In the genomic region with DNA sequence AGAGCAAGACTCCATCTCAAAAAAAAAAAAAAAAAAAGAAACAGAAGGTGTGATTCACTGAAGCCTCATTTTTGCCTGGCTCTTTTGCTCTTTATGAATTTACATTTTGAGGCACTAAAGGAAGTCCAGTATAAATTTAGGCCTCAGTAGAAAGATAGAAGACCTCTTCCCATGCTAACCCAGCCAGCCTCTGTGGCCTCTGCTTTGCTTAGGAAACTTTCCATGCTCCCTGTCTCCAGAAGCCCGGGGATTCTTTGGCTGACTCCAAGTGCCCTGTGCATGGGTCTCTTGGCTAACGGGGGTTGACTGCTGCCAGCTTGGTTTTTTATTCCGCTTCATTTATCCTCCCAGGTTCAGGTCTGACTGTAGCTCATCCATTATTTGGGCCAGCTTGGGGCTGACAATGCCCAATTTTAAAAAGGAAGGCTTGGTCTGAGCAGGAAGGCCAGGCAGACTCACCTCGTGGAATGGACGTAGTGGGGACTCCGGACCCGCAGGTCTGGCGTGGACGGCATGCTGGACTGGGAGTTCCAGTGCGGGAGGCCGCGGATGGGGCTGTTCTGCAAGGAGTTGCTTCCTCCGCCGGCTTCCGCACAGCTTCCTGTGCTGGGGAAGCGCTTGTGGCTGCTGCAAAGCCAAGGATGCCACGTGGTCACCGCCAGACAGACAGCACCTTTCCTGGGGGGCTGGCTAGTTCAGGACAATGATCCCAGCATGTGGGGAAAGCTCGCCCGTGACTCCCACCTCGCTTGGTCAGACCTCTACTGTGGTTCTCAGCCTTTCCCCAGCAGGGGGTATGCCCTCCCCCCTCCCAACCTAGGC, we compare ENCODE assay signal across 9 cellular contexts.
DNase-seq lines count a peak whose midpoint lies in the region; ATAC-seq, FAIRE-seq and TF ChIP-seq lines count a peak whose summit lies in the region.
"Had no signal": no experiment of that assay in that cellular context is flagged by ENCODE, and none has a peak within 500 bp of the region (broad histone marks: within the 10 kb centered on the region; RNA-seq: fewer than 3 reads in every experiment).

No MANE protein-coding gene starts in this region.

- H3K79me2 ChIP-seq in HepG2 (ENCODE audit: insufficient read depth, low read length), result no peaks in the 10 kb centered on the region

- H3K4me1 ChIP-seq in right lobe of liver, result peaks cover 0 to 3% (median 0%) of the 10 kb centered on the region in 4 donors
- H3K4me1 ChIP-seq in HepG2 (ENCODE audit: insufficient read depth, low read length), result no peaks in the 10 kb centered on the region
- H3K4me1 ChIP-seq in mesenchymal stem cell (ENCODE audit: control insufficient read depth, insufficient read depth, low read depth, low read length), result peaks cover 20% of the 10 kb centered on the region
- H3K4me1 ChIP-seq in vagina, result peaks cover 20% of the 10 kb centered on the region
- H3K4me1 ChIP-seq: BE2C had no signal

- no peak overlapping the region for H2BK5ac ChIP-seq in mesenchymal stem cell (ENCODE audit: low read depth, low read length, poor library complexity, severe bottlenecking)

- no peaks in the 10 kb centered on the region for H3K27me3 ChIP-seq in right lobe of liver
- no peaks in the 10 kb centered on the region for H3K27me3 ChIP-seq in HepG2 (ENCODE audit: control insufficient read depth in 1 of 2, insufficient read depth in 2 of 2, low read length in 2 of 2)
- no peaks in the 10 kb centered on the region for H3K27me3 ChIP-seq in dorsolateral prefrontal cortex
- H3K27me3 ChIP-seq in mesenchymal stem cell (ENCODE audit: control insufficient read depth in 1 of 2, insufficient read depth in 1 of 2, low read length in 2 of 2), result no peaks in the 10 kb centered on the region
- H3K27me3 ChIP-seq in vagina, result no peaks in the 10 kb centered on the region

- H3K9ac ChIP-seq in HepG2 (ENCODE audit: insufficient read depth, low read depth, low read length), result no peak overlapping the region
- H3K9ac ChIP-seq in mesenchymal stem cell (ENCODE audit: low read length), result peak overlapping the region; percentile 49

- TF ChIP-seq RAD21 in HepG2 (CRISPR knock-in tag; IDR thresholded peaks at IDR 0.05), result no peak

- no peak overlapping the region for H2BK15ac ChIP-seq in mesenchymal stem cell (ENCODE audit: low read depth, poor library complexity, severe bottlenecking)

- no peak overlapping the region for H2AK5ac ChIP-seq in mesenchymal stem cell (ENCODE audit: low read length, severe bottlenecking)

- no peak overlapping the region for H2BK120ac ChIP-seq in mesenchymal stem cell (ENCODE audit: low read depth, low read length)

- WGBS in right lobe of liver (ENCODE audit: insufficient coverage, low coverage, low lambda C conversion rate, missing lambda C conversion rate), result 43% methylated on average over 4 of the region's 21 CpGs
- 89% methylated on average over 19 of the region's 21 CpGs for WGBS in HepG2 (ENCODE audit: low lambda C conversion rate)
- WGBS in mesenchymal stem cell, result 96% methylated on average over 21 of the region's 21 CpGs

- H3K4ac ChIP-seq in mesenchymal stem cell (ENCODE audit: low read depth in 1 of 2, low read length in 2 of 2), result no peak overlapping the region

- H3K23ac ChIP-seq in mesenchymal stem cell (ENCODE audit: low read length in 2 of 2), result no peak overlapping the region

- peak; percentile 59 to 69 (median 66) for DNase-seq in right lobe of liver
- DNase-seq in HepG2 (ENCODE audit: low spot score), result no peak
- peak in 9 of 10 donors; percentile 42 to 71 (median 60) for DNase-seq in dorsolateral prefrontal cortex
- DNase-seq in mesenchymal stem cell, result no peak
- no peak for DNase-seq in vagina (ENCODE audit: extremely low spot score in 2 of 2)
- DNase-seq in NCI-H2081 (lab: John Stamatoyannopoulos, UW), result no peak
- DNase-seq in NCI-H1092 (lab: John Stamatoyannopoulos, UW), result no peak
- DNase-seq in SIG-M5 (lab: John Stamatoyannopoulos, UW), result no peak

- CTCF ChIA-PET in HepG2 (lab: Yijun Ruan, JAX; ENCODE audit: low intra/inter-chr PET ratio, low total read pairs), result interaction anchor here (0.7 to 3.6 kb wide), 3 partner anchors 114 to 119 kb away, joined by 3 to 60 read pairs (median 3); no protein-coding TSS in a partner anchor

- in situ Hi-C loops in HepG2 (cut with HindIII; ENCODE audit: extremely low pct_ligation_motif_present, low pct_unique_long_range_greater_than_20kb), result loop anchor here (5.0 kb wide), 1 partner anchor 118 kb away; no protein-coding TSS in a partner anchor

- FAIRE-seq in HepG2 (lab: Jason Lieb, UNC), result no peak

- BruUV-seq in HepG2 (replicated peaks; lab: Mats Ljungman, UMichigan), result no TSS peak

- H4K8ac ChIP-seq in mesenchymal stem cell (ENCODE audit: low read length), result no peak overlapping the region

- ATAC-seq in right lobe of liver (peak; percentile 60 to 67 (median 64)), HepG2 (no peak)

- no peak overlapping the region for H3K27ac ChIP-seq in right lobe of liver
- no peak overlapping the region for H3K27ac ChIP-seq in HepG2 (ENCODE audit: extremely low read length, insufficient read depth, low read length)
- peak overlapping the region in 57 of 59 donors; percentile 46 to 91 (median 78) for H3K27ac ChIP-seq in dorsolateral prefrontal cortex
- H3K27ac ChIP-seq in mesenchymal stem cell (ENCODE audit: low read length, poor library complexity, severe bottlenecking), result peak overlapping the region; percentile 4
- peak overlapping the region; percentile 36 for H3K27ac ChIP-seq in vagina

- H3K14ac ChIP-seq in mesenchymal stem cell (ENCODE audit: low read length in 2 of 2), result no peak overlapping the region

- no peak for TF ChIP-seq POLR2A in right lobe of liver (IDR thresholded peaks at IDR 0.05)
- no peak for TF ChIP-seq POLR2A in HepG2 (IDR thresholded peaks at IDR 0.05; ENCODE audit: insufficient read depth in 1 of 2, low read depth in 2 of 2, low read length in 2 of 2)
- TF ChIP-seq POLR2A in vagina (IDR thresholded peaks at IDR 0.05), result no peak

- TF ChIP-seq CTCF in right lobe of liver (IDR thresholded peaks at IDR 0.05), result no peak
- TF ChIP-seq CTCF in HepG2 (CRISPR knock-in tag; IDR thresholded peaks at IDR 0.05), result no peak
- TF ChIP-seq CTCF in dorsolateral prefrontal cortex (IDR thresholded peaks at IDR 0.05 in 54 of 56, conservative IDR thresholded peaks at IDR 0.05 in 2 of 56; ENCODE audit: low read depth in 1 of 56, partially characterized antibody in 56 of 56), result no peak
- no peak for TF ChIP-seq CTCF in vagina (IDR thresholded peaks at IDR 0.05)

- intact Hi-C loops in right lobe of liver (cut with DNase I), result no loop called here
- intact Hi-C loops in HepG2 (cut with micrococcal nuclease; ENCODE audit: unreplicated experiment), result no loop called here
- intact Hi-C loops in dorsolateral prefrontal cortex (cut with DNase I), result no loop called here
- intact Hi-C loops in vagina (cut with DNase I), result loop anchor here (1.0 to 10.0 kb wide), 2 partner anchors 118 to 296 kb away; no protein-coding TSS in a partner anchor

- H3K4me2 ChIP-seq in HepG2 (ENCODE audit: low read depth, low read length) (no peak overlapping the region), mesenchymal stem cell (ENCODE audit: low read length, poor library complexity, severe bottlenecking) (no peak overlapping the region)

- H4K91ac ChIP-seq in mesenchymal stem cell (ENCODE audit: low read length), result no peak overlapping the region

- no peak overlapping the region for H2BK12ac ChIP-seq in mesenchymal stem cell (ENCODE audit: low read length in 2 of 2)

- no peaks in the 10 kb centered on the region for H4K20me1 ChIP-seq in HepG2 (ENCODE audit: insufficient read depth, low read length)

- H3K9me3 ChIP-seq in right lobe of liver, result no peaks in the 10 kb centered on the region
- H3K9me3 ChIP-seq in HepG2 (ENCODE audit: low read length), result no peaks in the 10 kb centered on the region
- no peaks in the 10 kb centered on the region for H3K9me3 ChIP-seq in mesenchymal stem cell (ENCODE audit: control insufficient read depth, low read length)
- H3K9me3 ChIP-seq in vagina, result no peaks in the 10 kb centered on the region
- H3K9me3 ChIP-seq: BE2C had no signal

- no peak overlapping the region for H3K18ac ChIP-seq in mesenchymal stem cell (ENCODE audit: low read depth in 1 of 2, low read length in 2 of 2)

- no peak overlapping the region for H3K4me3 ChIP-seq in right lobe of liver
- H3K4me3 ChIP-seq in HepG2 (replicated peaks in 1 of 3; ENCODE audit: insufficient read depth in 1 of 3, low read depth in 2 of 3, low read length in 3 of 3), result no peak overlapping the region
- H3K4me3 ChIP-seq in dorsolateral prefrontal cortex, result peak overlapping the region in 4 of 59 donors; percentile 1 to 26 (median 10)
- H3K4me3 ChIP-seq in mesenchymal stem cell (ENCODE audit: insufficient read depth in 1 of 2, low read depth in 1 of 2, low read length in 2 of 2), result no peak overlapping the region
- H3K4me3 ChIP-seq in vagina, result no peak overlapping the region

- POLR2A ChIA-PET in HepG2 (lab: Yijun Ruan, JAX), result no interaction called here

- H3K36me3 ChIP-seq in right lobe of liver (peaks cover 0 to 32% (median 9%) of the 10 kb centered on the region in 4 donors), HepG2 (replicated peaks in 1 of 2; ENCODE audit: control insufficient read depth in 1 of 2, insufficient read depth in 2 of 2, low read length in 2 of 2) (no peaks in the 10 kb centered on the region), mesenchymal stem cell (ENCODE audit: control insufficient read depth in 1 of 2, insufficient read depth in 2 of 2, low read depth in 1 of 2, low read length in 2 of 2) (peaks cover 71 to 85% of the 10 kb centered on the region in 2 experiments), vagina (peaks cover 0 to 9% of the 10 kb centered on the region in 2 donors)
- H3K36me3 ChIP-seq: BE2C had no signal

- H2AFZ ChIP-seq in HepG2 (ENCODE audit: low read length) (no peak overlapping the region), mesenchymal stem cell (ENCODE audit: low read depth, low read length) (no peak overlapping the region)

- peaks cover 28% of the 10 kb centered on the region for H3K79me1 ChIP-seq in mesenchymal stem cell (replicated peaks; ENCODE audit: low read length, poor library complexity, severe bottlenecking)

- no peak for TF ChIP-seq EP300 in HepG2 (IDR thresholded peaks at IDR 0.05; ENCODE audit: low read depth in 2 of 2, low read length in 2 of 2)
- TF ChIP-seq EP300 in HepG2 (CRISPR knock-in tag; IDR thresholded peaks at IDR 0.05; ENCODE audit: borderline replicate concordance), result no peak

TF ChIP-seq in HepG2, 621 proteins besides CTCF, POLR2A, EP300 and RAD21 (continues in another document):
- TF ChIP-seq, protein P1, sequence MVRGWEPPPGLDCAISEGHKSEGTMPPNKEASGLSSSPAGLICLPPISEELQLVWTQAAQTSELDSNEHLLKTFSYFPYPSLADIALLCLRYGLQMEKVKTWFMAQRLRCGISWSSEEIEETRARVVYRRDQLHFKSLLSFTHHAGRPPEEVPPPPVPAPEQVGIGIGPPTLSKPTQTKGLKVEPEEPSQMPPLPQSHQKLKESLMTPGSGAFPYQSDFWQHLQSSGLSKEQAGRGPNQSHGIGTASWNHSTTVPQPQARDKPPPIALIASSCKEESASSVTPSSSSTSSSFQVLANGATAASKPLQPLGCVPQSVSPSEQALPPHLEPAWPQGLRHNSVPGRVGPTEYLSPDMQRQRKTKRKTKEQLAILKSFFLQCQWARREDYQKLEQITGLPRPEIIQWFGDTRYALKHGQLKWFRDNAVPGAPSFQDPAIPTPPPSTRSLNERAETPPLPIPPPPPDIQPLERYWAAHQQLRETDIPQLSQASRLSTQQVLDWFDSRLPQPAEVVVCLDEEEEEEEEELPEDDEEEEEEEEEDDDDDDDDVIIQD (CRISPR knock-in tag; IDR thresholded peaks at IDR 0.05; ENCODE audit: low read depth), result no peak
- TF ChIP-seq ZNF205 (CRISPR knock-in tag; IDR thresholded peaks at IDR 0.05), result no peak

Comparison
In these comparisons a context has a peak if more than half of its experiments do, and no peak if none do; other contexts are left out.
1. DNase-seq: peak in right lobe of liver (3 of 3) and dorsolateral prefrontal cortex (9 of 10); none in HepG2 (single experiment), mesenchymal stem cell (single experiment), vagina (0 of 2), NCI-H2081 (0 of 2), NCI-H1092 (single experiment) and SIG-M5 (single experiment).
2. H3K27ac ChIP-seq: peak in dorsolateral prefrontal cortex (57 of 59), mesenchymal stem cell (single experiment) and vagina (single experiment); none in right lobe of liver (0 of 3) and HepG2 (single experiment).